In genomic region chr22:38840129-38840528, GRCh38 we compare ENCODE assay signal across 2 cellular contexts.
TF ChIP-seq lines count a peak whose summit lies in the region.

No MANE protein-coding gene starts in this region.

TF ChIP-seq in HEK293, 187 proteins besides CTCF, POLR2A, EP300 and RAD21:
- TF ChIP-seq ZBTB48 (tag by site-specific recombination; IDR thresholded peaks at IDR 0.05) (no peak), ZNF785 (tag by site-specific recombination; IDR thresholded peaks at IDR 0.05) (0 out of 2 replicates have a peak, but pooled peaks have one; percentile 30), ZNF223 (tag by site-specific recombination; IDR thresholded peaks at IDR 0.05) (peak; percentile 96), GLIS2 (tag by site-specific recombination; IDR thresholded peaks at IDR 0.05) (peak; percentile 32; the same call in 1 of the 2 replicates), ZNF18 (tag by site-specific recombination; IDR thresholded peaks at IDR 0.05) (peak; percentile 50), ZNF37A (tag by site-specific recombination; IDR thresholded peaks at IDR 0.05) (no peak)

TF ChIP-seq in H1, 55 proteins besides CTCF, POLR2A, EP300 and RAD21:
- peak; percentile 46; the same call in 1 of the 2 replicates for TF ChIP-seq SP1 (IDR thresholded peaks at IDR 0.05; ENCODE audit: low read depth, low read length)
- TF ChIP-seq NRF1 (IDR thresholded peaks at IDR 0.05; ENCODE audit: low read depth, low read length): no peak
